8 cellular contexts compared by ENCODE assay signal in genomic region chr15:89206908-89207331, GRCh38. TPM values are rescaled to one million over a fixed set of nuclear protein-coding genes. Genes with fewer than 3 reads are reported as not detected.
DNase-seq lines count a peak whose midpoint lies in the region; ATAC-seq and TF ChIP-seq lines count a peak whose summit lies in the region.

No MANE protein-coding gene starts in this region.

- in situ Hi-C loops in IMR-90 (cut with MboI; ENCODE audit: low sequenced_read_pairs), result no loop called here

- H3K4me1 ChIP-seq in IMR-90 (ENCODE audit: control insufficient read depth, insufficient read depth, low read length), result no peaks in the 10 kb centered on the region; the same call in 1 of the 2 replicates

- H4K5ac ChIP-seq in IMR-90 (ENCODE audit: low read depth, low read length), result no peak overlapping the region

- no peak overlapping the region for H3K4me3 Mint-ChIP-seq in CD4-positive, alpha-beta T cell

- no peak overlapping the region for H2BK15ac ChIP-seq in IMR-90 (ENCODE audit: low read depth, low read length)

- TF ChIP-seq RAD21 in IMR-90 (IDR thresholded peaks at IDR 0.05; ENCODE audit: low read length), result peak; percentile 88

- no peaks in the 10 kb centered on the region for H3K79me1 ChIP-seq in IMR-90 (ENCODE audit: low read depth in 1 of 2, low read length in 2 of 2)

- H3K9ac ChIP-seq in IMR-90 (ENCODE audit: low read depth, low read length), result no peak overlapping the region

- no peaks in the 10 kb centered on the region for H3K9me3 ChIP-seq in CD4-positive, alpha-beta T cell (ENCODE audit: control insufficient read depth, low read length)
- no peaks in the 10 kb centered on the region for H3K9me3 ChIP-seq in IMR-90 (ENCODE audit: control insufficient read depth, insufficient read depth, low read length)

- no peaks in the 10 kb centered on the region for H3K27me3 Mint-ChIP-seq in CD4-positive, alpha-beta T cell

- peak overlapping the region; percentile 92 for H2AFZ ChIP-seq in IMR-90 (replicated peaks; ENCODE audit: low read length, poor library complexity)

- H2BK120ac ChIP-seq in IMR-90 (ENCODE audit: low read depth, low read length), result no peak overlapping the region

- peaks cover 3% of the 10 kb centered on the region; the same call in 1 of the 2 replicates for H3K9me1 ChIP-seq in IMR-90 (ENCODE audit: insufficient read depth, low read length)

- POLR2A ChIA-PET in CD4-positive, alpha-beta T cell (lab: Charles Lee), result interaction anchor here (1.1 kb wide), 1 partner anchor 123 kb away, joined by 4 read pairs; no protein-coding TSS in a partner anchor
- POLR2A ChIA-PET in IMR-90 (lab: Charles Lee; ENCODE audit: unreplicated experiment), result no interaction called here

- H3K56ac ChIP-seq in IMR-90 (ENCODE audit: extremely low read depth, insufficient read depth, low read length), result no peak overlapping the region

- ATAC-seq in CD4-positive, alpha-beta T cell (ENCODE audit: poor library complexity), result peak; percentile 92
- peak; percentile 100 for ATAC-seq in IMR-90 (ENCODE audit: low read depth)

- H3K36me3 ChIP-seq in IMR-90 (ENCODE audit: control insufficient read depth, insufficient read depth, low read length), result no peaks in the 10 kb centered on the region

- CTCF ChIA-PET in CD4-positive, alpha-beta T cell (lab: Charles Lee), result interaction anchor here (0.5 to 1.9 kb wide), 30 partner anchors 8 to 375 kb away, joined by 3 to 16 read pairs (median 4); partner anchors contain the start of genes FANCI and POLG
- CTCF ChIA-PET in IMR-90 (lab: Yijun Ruan, JAX), result interaction anchor here (0.5 to 2.3 kb wide), 23 partner anchors 9 to 128 kb away, joined by 3 to 27 read pairs (median 5); partner anchors contain the start of genes FANCI and POLG

- no peak overlapping the region for H2BK5ac ChIP-seq in IMR-90 (ENCODE audit: low read depth, low read length, poor library complexity, severe bottlenecking)

- intact Hi-C loops in CD4-positive, alpha-beta T cell (cut with DNase I, micrococcal nuclease), result loop anchor here in 1 of 2 experiments (1.0 kb wide), 1 partner anchor 223 kb away; no protein-coding TSS in a partner anchor
- intact Hi-C loops in IMR-90 (cut with micrococcal nuclease), result loop anchor here (1.0 to 2.0 kb wide), 4 partner anchors 36 to 224 kb away; partner anchors contain the start of gene FANCI

- no peak overlapping the region for H3K27ac ChIP-seq in CD4-positive, alpha-beta T cell (ENCODE audit: low read depth, low read length)
- H3K27ac ChIP-seq in IMR-90 (ENCODE audit: insufficient read depth, low read length), result no peak overlapping the region
- H3K27ac ChIP-seq in substantia nigra (ENCODE audit: low read depth, low read length, poor library complexity, severe bottlenecking), result peak overlapping the region; percentile 19

- DNase-seq in CD4-positive, alpha-beta T cell, result peak; percentile 45 to 76 (median 60)
- DNase-seq in GM20000 (ENCODE audit: low spot score), result peak; percentile 89
- DNase-seq in IMR-90, result peak; percentile 57
- peak; percentile 6 for DNase-seq in SHP77 treated with DMSO at 0.1 percent for 48 hours (lab: John Stamatoyannopoulos, UW)
- DNase-seq in activated T-helper 9 cell treated with anti-CD3 and anti-CD28 coated beads, Interleukin-2, amount 50 U/mL, for 16 hours (ENCODE audit: low read depth), result peak; percentile 65
- DNase-seq in foreskin fibroblast, result peak; percentile 45 to 83
- peak in 51 of 56 donors; percentile 19 to 87 (median 64) for DNase-seq in nucleus accumbens (lab: John Stamatoyannopoulos, UW)
- DNase-seq in substantia nigra (lab: John Stamatoyannopoulos, UW), result peak in 48 of 49 donors; percentile 13 to 85 (median 64)

- H3K14ac ChIP-seq in IMR-90 (replicated peaks; ENCODE audit: low read depth, low read length), result no peak overlapping the region

- no peak overlapping the region for H3K18ac ChIP-seq in IMR-90 (ENCODE audit: low read depth, low read length)

- H2AK9ac ChIP-seq in IMR-90 (replicated peaks; ENCODE audit: low read depth, low read length, poor library complexity), result peak overlapping the region; percentile 21

- H3K4me3 ChIP-seq in IMR-90 (ENCODE audit: insufficient read depth, low read depth, low read length) (no peak overlapping the region), foreskin fibroblast (ENCODE audit: low read depth in 1 of 2, low read length in 2 of 2) (peak overlapping the region in 1 of 2 donors; percentile 26)

- no peak overlapping the region for H2BK20ac ChIP-seq in IMR-90 (ENCODE audit: low read depth, low read length)

- peak; percentile 98 for TF ChIP-seq CTCF in CD4-positive, alpha-beta T cell (IDR thresholded peaks at IDR 0.05)
- peak; percentile 99 for TF ChIP-seq CTCF in GM20000 (IDR thresholded peaks at IDR 0.05; ENCODE audit: extremely low read depth, missing control alignments)
- peak; percentile 92 for TF ChIP-seq CTCF in IMR-90 (conservative IDR thresholded peaks at IDR 0.05; ENCODE audit: low read depth, low read length)
- TF ChIP-seq CTCF in foreskin fibroblast (IDR thresholded peaks at IDR 0.05; ENCODE audit: low read depth, low read length), result peak; percentile 98

- no peaks in the 10 kb centered on the region for H4K20me1 ChIP-seq in IMR-90 (ENCODE audit: insufficient read depth, low read length)

- peak overlapping the region in 1 of 2 experiments; percentile 2; a peak in 1 of 4 replicates for H4K8ac ChIP-seq in IMR-90 (ENCODE audit: low read depth in 2 of 2, low read length in 2 of 2)

- 0% methylated on average over 9 of the region's 14 CpGs; no CpG with 5 or more reads in 1 of the 2 experiments for WGBS in IMR-90 (ENCODE audit: extremely low coverage in 2 of 2, insufficient read length in 1 of 2), 2 experiments

- H3K36me3 Mint-ChIP-seq in CD4-positive, alpha-beta T cell (ENCODE audit: low read depth), result peaks cover 2% of the 10 kb centered on the region

- no peak for TF ChIP-seq POLR2A in IMR-90 (IDR thresholded peaks at IDR 0.05; ENCODE audit: low read depth, low read length)

- no peak overlapping the region for H4K91ac ChIP-seq in IMR-90 (ENCODE audit: insufficient read depth, low read depth, low read length)

- no peaks in the 10 kb centered on the region for H3K27me3 ChIP-seq in CD4-positive, alpha-beta T cell (ENCODE audit: control insufficient read depth, insufficient read depth, low read length)
- H3K27me3 ChIP-seq in IMR-90 (ENCODE audit: control insufficient read depth, insufficient read depth, low read length), result no peaks in the 10 kb centered on the region; the same call in 1 of the 2 replicates

- dilution Hi-C loops in IMR-90 (cut with HindIII; ENCODE audit: low sequenced_read_pairs, unreplicated experiment), result no loop called here

- no peak overlapping the region for H2AK5ac ChIP-seq in IMR-90 (ENCODE audit: low read depth, low read length)

- H3K4me1 Mint-ChIP-seq in CD4-positive, alpha-beta T cell (ENCODE audit: low read depth), result peaks cover 24% of the 10 kb centered on the region

- BruUV-seq in IMR-90 (replicated peaks; lab: Mats Ljungman, UMichigan), result no TSS peak

- H3K27ac Mint-ChIP-seq in CD4-positive, alpha-beta T cell, result no peak overlapping the region

- H3K4me2 ChIP-seq in IMR-90 (ENCODE audit: low read depth, low read length), result peak overlapping the region; percentile 48

- no peak overlapping the region for H3K23ac ChIP-seq in IMR-90 (ENCODE audit: low read depth, low read length)

- H3K4ac ChIP-seq in IMR-90 (ENCODE audit: low read depth, low read length), result no peak overlapping the region

- no peaks in the 10 kb centered on the region for H3K9me3 Mint-ChIP-seq in CD4-positive, alpha-beta T cell

TF ChIP-seq in IMR-90, 13 proteins besides CTCF, POLR2A, EP300 and RAD21:
- no peak for TF ChIP-seq USF2 (IDR thresholded peaks at IDR 0.05; ENCODE audit: low read depth, low read length)
- TF ChIP-seq SMC3 (IDR thresholded peaks at IDR 0.05; ENCODE audit: low read depth, low read length), result peak; percentile 86
- TF ChIP-seq RFX5 (IDR thresholded peaks at IDR 0.05; ENCODE audit: low read depth, low read length), result no peak
- TF ChIP-seq MAZ (IDR thresholded peaks at IDR 0.05; ENCODE audit: borderline replicate concordance, low read depth, low read length), result peak; percentile 23; the same call in 1 of the 2 replicates
- no peak for TF ChIP-seq BHLHE40 (IDR thresholded peaks at IDR 0.05; ENCODE audit: low read depth, low read length)
TF ChIP-seq in IMR-90: peak in this region for 2.

RNA-seq across cellular contexts. Expression of gene RLBP1, which starts 14.5 kb away (rescaled TPM):
- not detected for total RNA-seq in CD4-positive, alpha-beta T cell
- not detected in 2 replicates for total RNA-seq in IMR-90 (2012; rRNA removed)
- not detected in 2 replicates for polyA plus RNA-seq in IMR-90 (2012; rRNA removed)
- not detected in 2 replicates for polyA plus RNA-seq in IMR-90 (2012; cell fraction: cytosol; rRNA removed)
- polyA plus RNA-seq in IMR-90 (2012; cell fraction: nucleus; rRNA removed; ENCODE audit: low replicate concordance), result not detected in 2 replicates

RNA-seq across cellular contexts. Expression of gene FANCI, which starts 36.9 kb away (rescaled TPM):
- 1 to 10 TPM; 6.1 to 7.1 TPM for total RNA-seq in CD4-positive, alpha-beta T cell
- 25.6 and 34.2 TPM in 2 replicates for total RNA-seq in IMR-90 (2012; rRNA removed)
- 11.6 and 13.2 TPM in 2 replicates for polyA plus RNA-seq in IMR-90 (2012; rRNA removed)
- 1.8 and 4.1 TPM in 2 replicates for polyA plus RNA-seq in IMR-90 (2012; cell fraction: cytosol; rRNA removed)
- 3.0 and 18.5 TPM in 2 replicates for polyA plus RNA-seq in IMR-90 (2012; cell fraction: nucleus; rRNA removed; ENCODE audit: low replicate concordance)

Comparison
In these comparisons a context has a peak if more than half of its experiments do, and no peak if none do; other contexts are left out.
1. DNase-seq: peak in every context shown above with its lines; median percentile 89 in GM20000; 65 in activated T-helper 9 cell treated with anti-CD3 and anti-CD28 coated beads, Interleukin-2, amount 50 U/mL, for 16 hours; 64 in foreskin fibroblast; 64 in nucleus accumbens; 64 in substantia nigra; 60 in CD4-positive, alpha-beta T cell; 57 in IMR-90; 6 in SHP77 treated with DMSO at 0.1 percent for 48 hours.